In genomic region chr14:92589213-92589852, GRCh38 we compare ENCODE assay signal across 10 cellular contexts.
DNase-seq lines count a peak whose midpoint lies in the region; ATAC-seq and TF ChIP-seq lines count a peak whose summit lies in the region.
"Had no signal": no experiment of that assay in that cellular context is flagged by ENCODE, and none has a peak within 500 bp of the region (broad histone marks: within the 10 kb centered on the region; RNA-seq: fewer than 3 reads in every experiment).

No MANE protein-coding gene starts in this region.

- no peak overlapping the region for H3K4me3 Mint-ChIP-seq in progenitor cell of endocrine pancreas (ENCODE audit: low read depth)

- ATAC-seq in GM21529 (IDR thresholded peaks at IDR 0.05; ENCODE audit: unreplicated experiment): no peak
- ATAC-seq in GM19455 (IDR thresholded peaks at IDR 0.05; ENCODE audit: unreplicated experiment): no peak

- H3K36me3 Mint-ChIP-seq in progenitor cell of endocrine pancreas (ENCODE audit: insufficient read depth): no peaks in the 10 kb centered on the region

- no peaks in the 10 kb centered on the region for H3K4me1 Mint-ChIP-seq in progenitor cell of endocrine pancreas (ENCODE audit: low read depth)

- TF ChIP-seq CTCF in LNCaP clone FGC (IDR thresholded peaks at IDR 0.05; ENCODE audit: control insufficient read depth, extremely low read depth, insufficient read depth): peak; percentile 79
- peak; percentile 53 for TF ChIP-seq CTCF in progenitor cell of endocrine pancreas (IDR thresholded peaks at IDR 0.05; ENCODE audit: unreplicated experiment)

- H3K27me3 Mint-ChIP-seq in progenitor cell of endocrine pancreas: no peaks in the 10 kb centered on the region

- DNase-seq in NCI-H2227 (lab: John Stamatoyannopoulos, UW; ENCODE audit: unreplicated experiment): peak; percentile 29
- no peak for DNase-seq in NCI-H2227 treated with DMSO at 0.1 percent for 48 hours (lab: John Stamatoyannopoulos, UW)
- peak; percentile 31 for DNase-seq in LNCaP clone FGC (ENCODE audit: low read depth)
- peak; percentile 37 for DNase-seq in ecto neural progenitor cell (ENCODE audit: low spot score)
- DNase-seq in progenitor cell of endocrine pancreas (ENCODE audit: low spot score, unreplicated experiment): no peak
- no peak for DNase-seq in GM19238 (ENCODE audit: insufficient read length, low spot score)
- DNase-seq: DMS153, MG63 had no signal

- no peak overlapping the region for H3K4me3 ChIP-seq in LNCaP clone FGC (ENCODE audit: low read depth, low read length)
- H3K4me3 ChIP-seq: MG63 had no signal

- H3K9me3 Mint-ChIP-seq in progenitor cell of endocrine pancreas (ENCODE audit: low read depth): no peaks in the 10 kb centered on the region

- no peak overlapping the region for H3K27ac Mint-ChIP-seq in progenitor cell of endocrine pancreas

Comparison
In these comparisons a context has a peak if more than half of its experiments do, and no peak if none do; other contexts are left out.
1. DNase-seq: peak in NCI-H2227 (single experiment), LNCaP clone FGC (single experiment) and ecto neural progenitor cell (single experiment); none in NCI-H2227 treated with DMSO at 0.1 percent for 48 hours (single experiment), progenitor cell of endocrine pancreas (single experiment) and GM19238 (single experiment).